Comparison of ENCODE assay signal across 1 cellular context in the genomic region with DNA sequence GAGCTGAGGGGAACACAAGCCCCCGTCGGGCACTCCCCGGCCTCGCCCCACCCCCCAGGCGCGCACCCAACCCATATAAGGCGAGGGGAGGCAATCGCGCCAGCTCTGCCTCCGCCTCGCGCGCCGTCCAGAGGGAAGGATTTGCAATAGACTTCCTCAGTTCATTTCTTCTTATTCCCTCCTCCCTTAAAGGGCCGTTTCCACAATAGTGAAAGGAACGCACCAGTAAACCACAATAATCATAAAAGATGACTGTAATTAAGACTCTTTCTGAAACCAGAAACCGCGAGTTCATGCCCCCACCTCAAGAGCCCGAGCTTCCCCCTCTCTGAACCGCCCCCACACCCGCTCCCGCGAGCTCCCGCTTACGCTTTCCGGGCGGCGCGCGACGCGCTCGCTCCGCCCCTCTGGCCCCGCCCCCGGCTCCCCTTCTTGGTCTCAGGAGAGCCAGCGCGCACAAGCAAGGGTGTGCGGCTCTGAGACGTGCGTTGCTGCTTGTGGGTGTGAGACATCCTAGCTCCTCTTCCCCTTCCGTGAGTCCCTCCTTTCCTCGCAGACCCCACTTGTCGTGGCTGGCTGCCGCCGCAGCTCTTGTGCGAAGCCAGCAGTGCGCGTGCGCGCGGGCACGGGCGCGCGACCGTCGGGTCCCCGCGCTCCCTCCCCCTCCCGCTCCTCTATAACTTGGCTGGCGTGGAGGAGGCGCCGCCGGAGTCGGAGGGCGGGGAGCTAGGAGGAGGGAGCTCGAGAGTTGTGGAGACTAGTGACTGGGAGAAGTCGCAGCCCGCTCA.
TF ChIP-seq lines count a peak whose summit lies in the region.

A gene with protein sequence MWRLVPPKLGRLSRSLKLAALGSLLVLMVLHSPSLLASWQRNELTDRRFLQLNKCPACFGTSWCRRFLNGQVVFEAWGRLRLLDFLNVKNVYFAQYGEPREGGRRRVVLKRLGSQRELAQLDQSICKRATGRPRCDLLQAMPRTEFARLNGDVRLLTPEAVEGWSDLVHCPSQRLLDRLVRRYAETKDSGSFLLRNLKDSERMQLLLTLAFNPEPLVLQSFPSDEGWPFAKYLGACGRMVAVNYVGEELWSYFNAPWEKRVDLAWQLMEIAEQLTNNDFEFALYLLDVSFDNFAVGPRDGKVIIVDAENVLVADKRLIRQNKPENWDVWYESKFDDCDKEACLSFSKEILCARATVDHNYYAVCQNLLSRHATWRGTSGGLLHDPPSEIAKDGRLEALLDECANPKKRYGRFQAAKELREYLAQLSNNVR (plus strand): TSS at position 457 of the 788 bp plus-strand sequence. CDS start 510 bp downstream, outside the sequence.

TF ChIP-seq in K562, 482 proteins besides CTCF, POLR2A, EP300 and RAD21 (continued from another document and continues in another):
- TF ChIP-seq, protein P1, sequence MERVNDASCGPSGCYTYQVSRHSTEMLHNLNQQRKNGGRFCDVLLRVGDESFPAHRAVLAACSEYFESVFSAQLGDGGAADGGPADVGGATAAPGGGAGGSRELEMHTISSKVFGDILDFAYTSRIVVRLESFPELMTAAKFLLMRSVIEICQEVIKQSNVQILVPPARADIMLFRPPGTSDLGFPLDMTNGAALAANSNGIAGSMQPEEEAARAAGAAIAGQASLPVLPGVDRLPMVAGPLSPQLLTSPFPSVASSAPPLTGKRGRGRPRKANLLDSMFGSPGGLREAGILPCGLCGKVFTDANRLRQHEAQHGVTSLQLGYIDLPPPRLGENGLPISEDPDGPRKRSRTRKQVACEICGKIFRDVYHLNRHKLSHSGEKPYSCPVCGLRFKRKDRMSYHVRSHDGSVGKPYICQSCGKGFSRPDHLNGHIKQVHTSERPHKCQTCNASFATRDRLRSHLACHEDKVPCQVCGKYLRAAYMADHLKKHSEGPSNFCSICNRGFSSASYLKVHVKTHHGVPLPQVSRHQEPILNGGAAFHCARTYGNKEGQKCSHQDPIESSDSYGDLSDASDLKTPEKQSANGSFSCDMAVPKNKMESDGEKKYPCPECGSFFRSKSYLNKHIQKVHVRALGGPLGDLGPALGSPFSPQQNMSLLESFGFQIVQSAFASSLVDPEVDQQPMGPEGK (CRISPR knock-in tag; IDR thresholded peaks at IDR 0.05; ENCODE audit: borderline replicate concordance), result no peak
- no peak for TF ChIP-seq ZEB2 (IDR thresholded peaks at IDR 0.05)
- no peak; the same call in 1 of the 2 replicates for TF ChIP-seq RNF2 (IDR thresholded peaks at IDR 0.05)
- TF ChIP-seq U2AF1 (optimal IDR thresholded peaks at IDR 0.05; ENCODE audit: low read depth, low read length), result peak; percentile 32
- TF ChIP-seq ZNF282 (CRISPR knock-in tag; IDR thresholded peaks at IDR 0.05), result no peak
- TF ChIP-seq ZNF586 (CRISPR knock-in tag; conservative IDR thresholded peaks at IDR 0.05), result no peak
- TF ChIP-seq ZNF668 (CRISPR knock-in tag; IDR thresholded peaks at IDR 0.05), result no peak
- TF ChIP-seq RBM25 (IDR thresholded peaks at IDR 0.05; ENCODE audit: low read depth, low read length, severe bottlenecking), result no peak
- no peak; the same call in 1 of the 2 replicates for TF ChIP-seq JUN (IDR thresholded peaks at IDR 0.05; ENCODE audit: borderline replicate concordance, low read depth, low read length)
- TF ChIP-seq JUN (CRISPR knock-in tag; IDR thresholded peaks at IDR 0.05; ENCODE audit: borderline replicate concordance), result no peak
- no peak for TF ChIP-seq C11orf30 (IDR thresholded peaks at IDR 0.05; ENCODE audit: low read depth)
- TF ChIP-seq, protein P2, sequence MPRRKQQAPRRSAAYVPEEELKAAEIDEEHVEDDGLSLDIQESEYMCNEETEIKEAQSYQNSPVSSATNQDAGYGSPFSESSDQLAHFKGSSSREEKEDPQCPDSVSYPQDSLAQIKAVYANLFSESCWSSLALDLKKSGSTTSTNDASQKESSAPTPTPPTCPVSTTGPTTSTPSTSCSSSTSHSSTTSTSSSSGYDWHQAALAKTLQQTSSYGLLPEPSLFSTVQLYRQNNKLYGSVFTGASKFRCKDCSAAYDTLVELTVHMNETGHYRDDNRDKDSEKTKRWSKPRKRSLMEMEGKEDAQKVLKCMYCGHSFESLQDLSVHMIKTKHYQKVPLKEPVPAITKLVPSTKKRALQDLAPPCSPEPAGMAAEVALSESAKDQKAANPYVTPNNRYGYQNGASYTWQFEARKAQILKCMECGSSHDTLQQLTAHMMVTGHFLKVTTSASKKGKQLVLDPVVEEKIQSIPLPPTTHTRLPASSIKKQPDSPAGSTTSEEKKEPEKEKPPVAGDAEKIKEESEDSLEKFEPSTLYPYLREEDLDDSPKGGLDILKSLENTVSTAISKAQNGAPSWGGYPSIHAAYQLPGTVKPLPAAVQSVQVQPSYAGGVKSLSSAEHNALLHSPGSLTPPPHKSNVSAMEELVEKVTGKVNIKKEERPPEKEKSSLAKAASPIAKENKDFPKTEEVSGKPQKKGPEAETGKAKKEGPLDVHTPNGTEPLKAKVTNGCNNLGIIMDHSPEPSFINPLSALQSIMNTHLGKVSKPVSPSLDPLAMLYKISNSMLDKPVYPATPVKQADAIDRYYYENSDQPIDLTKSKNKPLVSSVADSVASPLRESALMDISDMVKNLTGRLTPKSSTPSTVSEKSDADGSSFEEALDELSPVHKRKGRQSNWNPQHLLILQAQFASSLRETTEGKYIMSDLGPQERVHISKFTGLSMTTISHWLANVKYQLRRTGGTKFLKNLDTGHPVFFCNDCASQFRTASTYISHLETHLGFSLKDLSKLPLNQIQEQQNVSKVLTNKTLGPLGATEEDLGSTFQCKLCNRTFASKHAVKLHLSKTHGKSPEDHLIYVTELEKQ (CRISPR knock-in tag; IDR thresholded peaks at IDR 0.05), result no peak
- TF ChIP-seq, protein P3, sequence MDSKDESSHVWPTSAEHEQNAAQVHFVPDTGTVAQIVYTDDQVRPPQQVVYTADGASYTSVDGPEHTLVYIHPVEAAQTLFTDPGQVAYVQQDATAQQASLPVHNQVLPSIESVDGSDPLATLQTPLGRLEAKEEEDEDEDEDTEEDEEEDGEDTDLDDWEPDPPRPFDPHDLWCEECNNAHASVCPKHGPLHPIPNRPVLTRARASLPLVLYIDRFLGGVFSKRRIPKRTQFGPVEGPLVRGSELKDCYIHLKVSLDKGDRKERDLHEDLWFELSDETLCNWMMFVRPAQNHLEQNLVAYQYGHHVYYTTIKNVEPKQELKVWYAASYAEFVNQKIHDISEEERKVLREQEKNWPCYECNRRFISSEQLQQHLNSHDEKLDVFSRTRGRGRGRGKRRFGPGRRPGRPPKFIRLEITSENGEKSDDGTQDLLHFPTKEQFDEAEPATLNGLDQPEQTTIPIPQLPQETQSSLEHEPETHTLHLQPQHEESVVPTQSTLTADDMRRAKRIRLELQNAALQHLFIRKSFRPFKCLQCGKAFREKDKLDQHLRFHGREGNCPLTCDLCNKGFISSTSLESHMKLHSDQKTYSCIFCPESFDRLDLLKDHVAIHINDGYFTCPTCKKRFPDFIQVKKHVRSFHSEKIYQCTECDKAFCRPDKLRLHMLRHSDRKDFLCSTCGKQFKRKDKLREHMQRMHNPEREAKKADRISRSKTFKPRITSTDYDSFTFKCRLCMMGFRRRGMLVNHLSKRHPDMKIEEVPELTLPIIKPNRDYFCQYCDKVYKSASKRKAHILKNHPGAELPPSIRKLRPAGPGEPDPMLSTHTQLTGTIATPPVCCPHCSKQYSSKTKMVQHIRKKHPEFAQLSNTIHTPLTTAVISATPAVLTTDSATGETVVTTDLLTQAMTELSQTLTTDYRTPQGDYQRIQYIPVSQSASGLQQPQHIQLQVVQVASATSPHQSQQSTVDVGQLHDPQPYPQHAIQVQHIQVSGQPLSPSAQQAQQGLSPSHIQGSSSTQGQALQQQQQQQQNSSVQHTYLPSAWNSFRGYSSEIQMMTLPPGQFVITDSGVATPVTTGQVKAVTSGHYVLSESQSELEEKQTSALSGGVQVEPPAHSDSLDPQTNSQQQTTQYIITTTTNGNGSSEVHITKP (IDR thresholded peaks at IDR 0.05; ENCODE audit: partially characterized antibody), result peak; percentile 76
- no peak; the same call in 1 of the 2 replicates for TF ChIP-seq FOXM1 (IDR thresholded peaks at IDR 0.05; ENCODE audit: low read depth)
- TF ChIP-seq FOXM1 (CRISPR knock-in tag; IDR thresholded peaks at IDR 0.05; ENCODE audit: low read depth), result no peak
- no peak; the same call in 1 of the 2 replicates for TF ChIP-seq ZNF589 (CRISPR knock-in tag; IDR thresholded peaks at IDR 0.05; ENCODE audit: low read depth)
- TF ChIP-seq CEBPG (CRISPR knock-in tag; IDR thresholded peaks at IDR 0.05), result no peak
- no peak for TF ChIP-seq CEBPG (tag; conservative IDR thresholded peaks at IDR 0.05 in 1 of 2, IDR thresholded peaks at IDR 0.05 in 1 of 2)
- TF ChIP-seq, protein P4, sequence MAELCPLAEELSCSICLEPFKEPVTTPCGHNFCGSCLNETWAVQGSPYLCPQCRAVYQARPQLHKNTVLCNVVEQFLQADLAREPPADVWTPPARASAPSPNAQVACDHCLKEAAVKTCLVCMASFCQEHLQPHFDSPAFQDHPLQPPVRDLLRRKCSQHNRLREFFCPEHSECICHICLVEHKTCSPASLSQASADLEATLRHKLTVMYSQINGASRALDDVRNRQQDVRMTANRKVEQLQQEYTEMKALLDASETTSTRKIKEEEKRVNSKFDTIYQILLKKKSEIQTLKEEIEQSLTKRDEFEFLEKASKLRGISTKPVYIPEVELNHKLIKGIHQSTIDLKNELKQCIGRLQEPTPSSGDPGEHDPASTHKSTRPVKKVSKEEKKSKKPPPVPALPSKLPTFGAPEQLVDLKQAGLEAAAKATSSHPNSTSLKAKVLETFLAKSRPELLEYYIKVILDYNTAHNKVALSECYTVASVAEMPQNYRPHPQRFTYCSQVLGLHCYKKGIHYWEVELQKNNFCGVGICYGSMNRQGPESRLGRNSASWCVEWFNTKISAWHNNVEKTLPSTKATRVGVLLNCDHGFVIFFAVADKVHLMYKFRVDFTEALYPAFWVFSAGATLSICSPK (IDR thresholded peaks at IDR 0.05; ENCODE audit: borderline replicate concordance), result no peak
- no peak for TF ChIP-seq POLR3G (IDR thresholded peaks at IDR 0.05; ENCODE audit: extremely low read depth, insufficient read length, insufficient replicate concordance)
- TF ChIP-seq, protein P5, sequence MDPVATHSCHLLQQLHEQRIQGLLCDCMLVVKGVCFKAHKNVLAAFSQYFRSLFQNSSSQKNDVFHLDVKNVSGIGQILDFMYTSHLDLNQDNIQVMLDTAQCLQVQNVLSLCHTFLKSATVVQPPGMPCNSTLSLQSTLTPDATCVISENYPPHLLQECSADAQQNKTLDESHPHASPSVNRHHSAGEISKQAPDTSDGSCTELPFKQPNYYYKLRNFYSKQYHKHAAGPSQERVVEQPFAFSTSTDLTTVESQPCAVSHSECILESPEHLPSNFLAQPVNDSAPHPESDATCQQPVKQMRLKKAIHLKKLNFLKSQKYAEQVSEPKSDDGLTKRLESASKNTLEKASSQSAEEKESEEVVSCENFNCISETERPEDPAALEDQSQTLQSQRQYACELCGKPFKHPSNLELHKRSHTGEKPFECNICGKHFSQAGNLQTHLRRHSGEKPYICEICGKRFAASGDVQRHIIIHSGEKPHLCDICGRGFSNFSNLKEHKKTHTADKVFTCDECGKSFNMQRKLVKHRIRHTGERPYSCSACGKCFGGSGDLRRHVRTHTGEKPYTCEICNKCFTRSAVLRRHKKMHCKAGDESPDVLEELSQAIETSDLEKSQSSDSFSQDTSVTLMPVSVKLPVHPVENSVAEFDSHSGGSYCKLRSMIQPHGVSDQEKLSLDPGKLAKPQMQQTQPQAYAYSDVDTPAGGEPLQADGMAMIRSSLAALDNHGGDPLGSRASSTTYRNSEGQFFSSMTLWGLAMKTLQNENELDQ (CRISPR knock-in tag; IDR thresholded peaks at IDR 0.05; ENCODE audit: borderline replicate concordance), result no peak
- TF ChIP-seq, protein P6, sequence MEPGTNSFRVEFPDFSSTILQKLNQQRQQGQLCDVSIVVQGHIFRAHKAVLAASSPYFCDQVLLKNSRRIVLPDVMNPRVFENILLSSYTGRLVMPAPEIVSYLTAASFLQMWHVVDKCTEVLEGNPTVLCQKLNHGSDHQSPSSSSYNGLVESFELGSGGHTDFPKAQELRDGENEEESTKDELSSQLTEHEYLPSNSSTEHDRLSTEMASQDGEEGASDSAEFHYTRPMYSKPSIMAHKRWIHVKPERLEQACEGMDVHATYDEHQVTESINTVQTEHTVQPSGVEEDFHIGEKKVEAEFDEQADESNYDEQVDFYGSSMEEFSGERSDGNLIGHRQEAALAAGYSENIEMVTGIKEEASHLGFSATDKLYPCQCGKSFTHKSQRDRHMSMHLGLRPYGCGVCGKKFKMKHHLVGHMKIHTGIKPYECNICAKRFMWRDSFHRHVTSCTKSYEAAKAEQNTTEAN (CRISPR knock-in tag; IDR thresholded peaks at IDR 0.05), result no peak
- 0 out of 2 replicates have a peak, but pooled peaks have one; percentile 36 for TF ChIP-seq ZNF212 (CRISPR knock-in tag; IDR thresholded peaks at IDR 0.05)
- no peak for TF ChIP-seq RBBP5 (IDR thresholded peaks at IDR 0.05; ENCODE audit: borderline replicate concordance, insufficient read depth, low read length, poor library complexity, severe bottlenecking)
- peak; percentile 68 for TF ChIP-seq CXXC5 (CRISPR knock-in tag; IDR thresholded peaks at IDR 0.05)
- TF ChIP-seq BMI1 (IDR thresholded peaks at IDR 0.05; ENCODE audit: low read length), result no peak
- TF ChIP-seq PML (IDR thresholded peaks at IDR 0.05; ENCODE audit: low read length), result peak; percentile 70
- TF ChIP-seq ETV5 (CRISPR knock-in tag; IDR thresholded peaks at IDR 0.05; ENCODE audit: low read depth), result no peak; the same call in 1 of the 2 replicates
- TF ChIP-seq, protein P7, sequence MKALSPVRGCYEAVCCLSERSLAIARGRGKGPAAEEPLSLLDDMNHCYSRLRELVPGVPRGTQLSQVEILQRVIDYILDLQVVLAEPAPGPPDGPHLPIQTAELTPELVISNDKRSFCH (CRISPR knock-in tag; IDR thresholded peaks at IDR 0.05), result no peak
- TF ChIP-seq, protein P7 (tag; IDR thresholded peaks at IDR 0.05), result no peak
- TF ChIP-seq MIER1 (IDR thresholded peaks at IDR 0.05; ENCODE audit: low read depth), result no peak
- TF ChIP-seq, protein P8, sequence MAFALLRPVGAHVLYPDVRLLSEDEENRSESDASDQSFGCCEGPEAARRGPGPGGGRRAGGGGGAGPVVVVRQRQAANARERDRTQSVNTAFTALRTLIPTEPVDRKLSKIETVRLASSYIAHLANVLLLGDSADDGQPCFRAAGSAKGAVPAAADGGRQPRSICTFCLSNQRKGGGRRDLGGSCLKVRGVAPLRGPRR (CRISPR knock-in tag; IDR thresholded peaks at IDR 0.05), result no peak
- no peak for TF ChIP-seq ZNF384 (IDR thresholded peaks at IDR 0.05; ENCODE audit: low read depth, low read length)
- TF ChIP-seq, protein P9, sequence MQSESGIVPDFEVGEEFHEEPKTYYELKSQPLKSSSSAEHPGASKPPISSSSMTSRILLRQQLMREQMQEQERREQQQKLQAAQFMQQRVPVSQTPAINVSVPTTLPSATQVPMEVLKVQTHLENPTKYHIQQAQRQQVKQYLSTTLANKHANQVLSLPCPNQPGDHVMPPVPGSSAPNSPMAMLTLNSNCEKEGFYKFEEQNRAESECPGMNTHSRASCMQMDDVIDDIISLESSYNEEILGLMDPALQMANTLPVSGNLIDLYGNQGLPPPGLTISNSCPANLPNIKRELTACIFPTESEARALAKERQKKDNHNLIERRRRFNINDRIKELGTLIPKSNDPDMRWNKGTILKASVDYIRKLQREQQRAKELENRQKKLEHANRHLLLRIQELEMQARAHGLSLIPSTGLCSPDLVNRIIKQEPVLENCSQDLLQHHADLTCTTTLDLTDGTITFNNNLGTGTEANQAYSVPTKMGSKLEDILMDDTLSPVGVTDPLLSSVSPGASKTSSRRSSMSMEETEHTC (IDR thresholded peaks at IDR 0.05), result no peak
- no peak for TF ChIP-seq HMG20B (CRISPR knock-in tag; IDR thresholded peaks at IDR 0.05)
- TF ChIP-seq PHB (CRISPR knock-in tag; IDR thresholded peaks at IDR 0.05), result no peak
